In the genomic region with DNA sequence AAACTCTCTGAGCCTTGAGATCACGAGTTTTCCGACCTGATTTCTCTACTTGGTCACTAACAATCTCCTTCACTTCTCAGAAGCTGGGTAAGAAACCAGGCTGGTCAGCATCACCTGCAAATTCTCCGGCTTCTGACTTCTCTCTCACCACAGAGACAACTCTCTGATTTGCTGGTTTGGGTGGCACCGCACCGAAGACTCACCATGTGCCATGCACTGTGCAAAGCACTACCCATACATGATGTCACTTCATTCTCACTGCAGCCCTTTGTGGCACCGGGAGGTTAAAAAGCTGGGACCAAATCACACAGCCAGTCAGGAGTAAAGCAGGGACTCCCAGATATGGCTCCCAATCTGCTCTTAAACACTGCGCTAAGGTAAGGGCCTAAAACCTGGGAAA, we compare ENCODE assay signal across 8 cellular contexts. TPM values are rescaled to one million over a fixed set of nuclear protein-coding genes. Genes with fewer than 3 reads are reported as not detected.
DNase-seq lines count a peak whose midpoint lies in the region; ATAC-seq and TF ChIP-seq lines count a peak whose summit lies in the region.

No MANE protein-coding gene starts in this region.

- WGBS in endodermal cell (ENCODE audit: insufficient coverage in 1 of 2, insufficient read length in 1 of 2), 2 experiments = 22 to 29% methylated on average over 5 to 7 of the region's 7 CpGs
- WGBS in neuronal stem cell (ENCODE audit: extremely low coverage in 2 of 2, insufficient read length in 2 of 2, insufficient replicate concordance in 1 of 2), 2 donors = no CpG with 5 or more reads among the region's 7 CpGs

- H3K27me3 Mint-ChIP-seq in endodermal cell (ENCODE audit: insufficient read depth) = peaks cover 36% of the 10 kb centered on the region

- peaks cover 12% of the 10 kb centered on the region for H3K36me3 Mint-ChIP-seq in endodermal cell (ENCODE audit: low read depth)

- peak overlapping the region; percentile 80 for H3K4me3 Mint-ChIP-seq in endodermal cell

- no peak overlapping the region for H2BK5ac ChIP-seq in neuronal stem cell (ENCODE audit: low read length)

- H3K27me3 ChIP-seq in OCI-LY1 (ENCODE audit: insufficient read depth, low read length) (no peaks in the 10 kb centered on the region), endodermal cell (ENCODE audit: control insufficient read depth, insufficient read depth, low read length, poor library complexity, severe bottlenecking) (peaks cover 38% of the 10 kb centered on the region), neuronal stem cell (ENCODE audit: control insufficient read depth in 3 of 3, insufficient read depth in 3 of 3, low read depth in 1 of 3, low read length in 3 of 3) (peaks cover 0 to 9% (median 0%) of the 10 kb centered on the region in 3 experiments)

- H3K9ac ChIP-seq in OCI-LY1 (ENCODE audit: low read length) = peak overlapping the region; percentile 82
- peak overlapping the region; percentile 92 for H3K9ac ChIP-seq in endodermal cell (ENCODE audit: extremely low read depth, low read length, poor library complexity, severe bottlenecking)
- H3K9ac ChIP-seq in neuronal stem cell (ENCODE audit: low read depth, low read length, poor library complexity) = peak overlapping the region; percentile 88

- no peaks in the 10 kb centered on the region for H4K20me1 ChIP-seq in OCI-LY1 (ENCODE audit: insufficient read depth, low read length)

- DNase-seq in endodermal cell (no peak), neuronal stem cell (ENCODE audit: low spot score) (no peak), NCI-H1930 (lab: John Stamatoyannopoulos, UW) (no peak), SIG-M5 (lab: John Stamatoyannopoulos, UW) (no peak)
- DNase-seq in stimulated activated CD4-positive, alpha-beta T cell treated with anti-CD3 and anti-CD28 coated beads, Interleukin-12 subunit alpha, Interleukin-12 subunit beta, amount 100 ng/mL, for 4 hours = no peak

- H2AFZ ChIP-seq in OCI-LY1 (ENCODE audit: low read length) = no peak overlapping the region
- peak overlapping the region; percentile 95 for H2AFZ ChIP-seq in neuronal stem cell (ENCODE audit: low read length)

- H3K18ac ChIP-seq in neuronal stem cell (ENCODE audit: low read length) = peak overlapping the region; percentile 49

- peak overlapping the region; percentile 97 for H3K4me2 ChIP-seq in OCI-LY1 (ENCODE audit: low read length)
- H3K4me2 ChIP-seq in neuronal stem cell (ENCODE audit: insufficient read depth, low read length, poor library complexity, severe bottlenecking) = peak overlapping the region; percentile 93

- H3K27ac ChIP-seq in OCI-LY1 (ENCODE audit: low read depth, low read length, poor library complexity, severe bottlenecking) (no peak overlapping the region), endodermal cell (ENCODE audit: low read depth, low read length) (no peak overlapping the region), neuronal stem cell (replicated peaks; ENCODE audit: low read length) (no peak overlapping the region)

- H3K4me3 ChIP-seq in OCI-LY1 (ENCODE audit: low read depth, low read length, poor library complexity, severe bottlenecking) (peak overlapping the region; percentile 91), endodermal cell (ENCODE audit: low read length) (peak overlapping the region; percentile 98), neuronal stem cell (ENCODE audit: low read length in 2 of 2) (peak overlapping the region; percentile 62 to 96)

- H3K23ac ChIP-seq in neuronal stem cell (ENCODE audit: low read depth, low read length, poor library complexity) = no peak overlapping the region

- no peak overlapping the region for H2BK12ac ChIP-seq in neuronal stem cell (ENCODE audit: low read length)

- ATAC-seq in GM18907 (IDR thresholded peaks at IDR 0.05; ENCODE audit: unreplicated experiment) = peak; percentile 5
- ATAC-seq in GM19328 (IDR thresholded peaks at IDR 0.05; ENCODE audit: unreplicated experiment) = no peak

- H2BK120ac ChIP-seq in neuronal stem cell (ENCODE audit: low read depth, low read length) = no peak overlapping the region

- peaks cover 17% of the 10 kb centered on the region for H3K79me2 ChIP-seq in OCI-LY1 (ENCODE audit: insufficient read depth, low read length)

- peak overlapping the region; percentile 77 for H3K27ac Mint-ChIP-seq in endodermal cell

- no peak overlapping the region for H4K91ac ChIP-seq in neuronal stem cell (ENCODE audit: low read depth, low read length, poor library complexity)

- no peak overlapping the region for H4K8ac ChIP-seq in neuronal stem cell (ENCODE audit: low read depth, low read length)

- no peaks in the 10 kb centered on the region for H3F3A ChIP-seq in OCI-LY1 (ENCODE audit: insufficient read depth, low read length)

- H3K36me3 ChIP-seq in OCI-LY1 (ENCODE audit: insufficient read depth, low read length) = peaks cover 8% of the 10 kb centered on the region; the same call in 1 of the 2 replicates
- H3K36me3 ChIP-seq in endodermal cell (ENCODE audit: control insufficient read depth, insufficient read depth, low read length) = peaks cover 6% of the 10 kb centered on the region
- H3K36me3 ChIP-seq in neuronal stem cell (replicated peaks in 1 of 2; ENCODE audit: control insufficient read depth in 2 of 2, insufficient read depth in 2 of 2, low read length in 2 of 2) = peaks cover 0 to 15% of the 10 kb centered on the region in 2 donors

- H3K4ac ChIP-seq in neuronal stem cell (ENCODE audit: low read length) = no peak overlapping the region

- H2BK15ac ChIP-seq in neuronal stem cell (ENCODE audit: low read length) = no peak overlapping the region

- H3K79me1 ChIP-seq in neuronal stem cell (ENCODE audit: low read depth, low read length) = peaks cover 7% of the 10 kb centered on the region

- no peak overlapping the region for H3K14ac ChIP-seq in neuronal stem cell (ENCODE audit: low read length)

- peaks cover 6% of the 10 kb centered on the region for H3K9me3 Mint-ChIP-seq in endodermal cell

- peaks cover 13% of the 10 kb centered on the region for H3K4me1 Mint-ChIP-seq in endodermal cell

- no peak for TF ChIP-seq CTCF in OCI-LY1 (IDR thresholded peaks at IDR 0.05; ENCODE audit: low read length)
- no peak for TF ChIP-seq CTCF in endodermal cell (conservative IDR thresholded peaks at IDR 0.05)

- H3K4me1 ChIP-seq in OCI-LY1 (ENCODE audit: insufficient read depth, low read length, severe bottlenecking) (peaks cover 32% of the 10 kb centered on the region), endodermal cell (ENCODE audit: control insufficient read depth, insufficient read depth, low read length) (no peaks in the 10 kb centered on the region), neuronal stem cell (ENCODE audit: control insufficient read depth in 2 of 2, insufficient read depth in 1 of 2, low read depth in 1 of 2, low read length in 2 of 2) (peaks cover 3 to 4% of the 10 kb centered on the region in 2 donors)

- peak overlapping the region; percentile 31 for H2AK5ac ChIP-seq in neuronal stem cell (ENCODE audit: low read depth, low read length)

- H3K9me3 ChIP-seq in OCI-LY1 (ENCODE audit: low read length) = no peaks in the 10 kb centered on the region
- H3K9me3 ChIP-seq in endodermal cell (ENCODE audit: control insufficient read depth, low read length) = no peaks in the 10 kb centered on the region
- H3K9me3 ChIP-seq in neuronal stem cell (replicated peaks in 1 of 2; ENCODE audit: control insufficient read depth in 2 of 2, insufficient read depth in 1 of 2, low read depth in 1 of 2, low read length in 2 of 2) = peaks cover 0 to 1% of the 10 kb centered on the region in 2 donors

- H3K9me2 ChIP-seq in OCI-LY1 (ENCODE audit: low read depth, low read length) = no peaks in the 10 kb centered on the region

RNA-seq across cellular contexts. Expression of gene VAC14, which starts 0.7 kb away (rescaled TPM):
- total RNA-seq in endodermal cell = 10 to 100 TPM; 47.5 to 48.7 TPM
- polyA plus RNA-seq in endodermal cell (2013, experiment 1 of 2) = 46.2 TPM
- 42.4 TPM for polyA plus RNA-seq in endodermal cell (2013, experiment 2 of 2)
- polyA plus RNA-seq in neuronal stem cell (2013, experiment 1 of 2) = 24.7 TPM
- polyA plus RNA-seq in neuronal stem cell (2013, experiment 2 of 2) = 23.1 TPM
